ENCODE assay signal across 8 cellular contexts in the genomic region with DNA sequence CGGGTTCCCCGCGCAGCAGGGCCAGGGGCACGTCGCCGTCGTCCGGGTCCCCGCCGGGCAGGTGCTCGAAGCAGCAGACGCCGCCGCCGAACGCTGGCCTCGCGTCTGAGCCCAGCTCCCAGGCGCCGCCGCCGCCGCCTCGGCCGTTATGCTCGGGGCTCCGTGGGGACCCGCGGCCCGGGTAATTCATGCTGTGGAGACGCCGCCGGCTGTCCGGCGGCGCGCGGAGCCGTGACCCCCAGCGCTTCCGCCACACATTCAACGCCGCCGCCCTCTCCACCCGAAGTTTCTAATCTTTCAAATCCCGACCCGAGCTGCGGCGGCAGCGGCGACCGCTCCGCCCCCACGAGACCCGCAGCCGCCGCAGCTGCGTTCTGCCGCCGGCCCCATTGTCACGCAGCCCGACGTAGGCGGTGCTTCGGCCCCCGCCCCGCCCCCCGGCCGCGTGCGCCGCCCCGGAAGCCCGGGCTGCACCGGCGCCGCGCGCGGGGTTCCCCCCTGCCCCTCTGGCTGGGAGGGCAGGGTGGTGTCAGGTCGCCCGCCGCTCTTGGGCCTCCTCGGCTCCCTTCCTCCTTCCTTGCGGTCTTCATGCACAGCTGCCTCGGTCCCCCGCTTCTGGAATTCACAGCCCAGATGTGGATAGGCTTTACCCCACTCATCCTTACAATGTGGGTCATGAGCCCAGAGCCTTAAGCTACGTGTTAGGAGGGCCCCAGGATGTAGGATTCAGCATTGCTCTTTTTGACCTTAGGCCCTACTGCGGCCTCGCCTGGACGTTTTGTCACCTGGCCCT. TPM values are rescaled to one million over a fixed set of nuclear protein-coding genes. Genes with fewer than 3 reads are reported as not detected.
DNase-seq lines count a peak whose midpoint lies in the region.

A gene (minus strand): TSS at position 415 of the 793 bp plus-strand sequence. CDS start 225 bp downstream, at position 190.

- H3K27me3 Mint-ChIP-seq in activated naive CD4-positive, alpha-beta T cell treated with anti-CD3 and anti-CD28 coated beads for 36 hours (ENCODE audit: low read depth) = no peaks in the 10 kb centered on the region

- peak within 1 kb of the TSS; percentile 96 for H3K4me3 ChIP-seq in SK-N-MC

- peaks cover 36% of the 10 kb centered on the region for H3K4me1 Mint-ChIP-seq in activated naive CD4-positive, alpha-beta T cell treated with anti-CD3 and anti-CD28 coated beads for 36 hours (ENCODE audit: low read depth)

- CTCF ChIA-PET in activated naive CD4-positive, alpha-beta T cell treated with anti-CD3 and anti-CD28 coated beads for 36 hours (lab: Charles Lee) = interaction anchor here (0.7 to 1.7 kb wide), 11 partner anchors 8 to 142 kb away, joined by 3 to 8 read pairs (median 4); no protein-coding TSS in a partner anchor

- DNase-seq in ELR (ENCODE audit: low read depth) (peak; percentile 79), H4 (ENCODE audit: low spot score) (peak; percentile 44), LoVo (ENCODE audit: low spot score) (peak; percentile 84), SK-N-MC (ENCODE audit: low read depth, low spot score) (no peak), germinal center (ENCODE audit: low spot score) (peak; percentile 94), occipital lobe (lab: John Stamatoyannopoulos, UW) (peak; percentile 47)
- DNase-seq in activated naive CD4-positive, alpha-beta T cell treated with anti-CD3 and anti-CD28 coated beads for 36 hours = peak; percentile 82

- no peaks in the 10 kb centered on the region for H3K36me3 ChIP-seq in SK-N-MC (ENCODE audit: insufficient read depth, low read length)

- H3K36me3 Mint-ChIP-seq in activated naive CD4-positive, alpha-beta T cell treated with anti-CD3 and anti-CD28 coated beads for 36 hours (ENCODE audit: low read depth) = peaks cover 13% of the 10 kb centered on the region

- H3K27ac ChIP-seq in SK-N-MC = peak within 1 kb of the TSS; percentile 51; the same call in 1 of the 2 replicates
- peak within 1 kb of the TSS; percentile 40 for H3K27ac ChIP-seq in temporal lobe (ENCODE audit: low read depth, low read length)

- peak within 1 kb of the TSS; percentile 95 for H3K27ac Mint-ChIP-seq in activated naive CD4-positive, alpha-beta T cell treated with anti-CD3 and anti-CD28 coated beads for 36 hours

- H3K9me3 Mint-ChIP-seq in activated naive CD4-positive, alpha-beta T cell treated with anti-CD3 and anti-CD28 coated beads for 36 hours = no peaks in the 10 kb centered on the region

- H3K9ac ChIP-seq in SK-N-MC (ENCODE audit: insufficient read length) = peak within 1 kb of the TSS; percentile 77

- peak within 1 kb of the TSS; percentile 100 for H3K4me3 Mint-ChIP-seq in activated naive CD4-positive, alpha-beta T cell treated with anti-CD3 and anti-CD28 coated beads for 36 hours

- intact Hi-C loops in activated naive CD4-positive, alpha-beta T cell treated with anti-CD3 and anti-CD28 coated beads for 36 hours (cut with micrococcal nuclease) = loop anchor here (1.0 to 10.0 kb wide), 15 partner anchors 8 to 1354 kb away; a partner anchor contains a TSS

- H3K9me3 ChIP-seq in SK-N-MC (ENCODE audit: low read depth, low read length) = no peaks in the 10 kb centered on the region

RNA-seq across cellular contexts. Expression of the gene that starts here (rescaled TPM):
- 6.3 and 6.9 TPM in 2 replicates for total RNA-seq in H4 (2014; rRNA removed; shearing (Covaris generic))
- total RNA-seq in activated naive CD4-positive, alpha-beta T cell treated with anti-CD3 and anti-CD28 coated beads for 36 hours = 10 to 100 TPM; 20.1 to 20.4 TPM
- total RNA-seq in occipital lobe (59.4 TPM), temporal lobe (20.9 TPM)
